In genomic region chr4:40238700-40239548, GRCh38 we compare ENCODE assay signal across 10 cellular contexts. TPM values are rescaled to one million over a fixed set of nuclear protein-coding genes. Genes with fewer than 3 reads are reported as not detected.
DNase-seq lines count a peak whose midpoint lies in the region; ATAC-seq and TF ChIP-seq lines count a peak whose summit lies in the region.
"Had no signal": no experiment of that assay in that cellular context is flagged by ENCODE, and none has a peak within 500 bp of the region (broad histone marks: within the 10 kb centered on the region; RNA-seq: fewer than 3 reads in every experiment).

No MANE protein-coding gene starts in this region.

- no peaks in the 10 kb centered on the region for H4K20me1 ChIP-seq in PC-9 (ENCODE audit: insufficient read depth)

- no peaks in the 10 kb centered on the region for H3K4me1 ChIP-seq in right atrium auricular region
- no peaks in the 10 kb centered on the region for H3K4me1 ChIP-seq in mucosa of descending colon (ENCODE audit: low read depth)
- no peaks in the 10 kb centered on the region for H3K4me1 ChIP-seq in aorta (ENCODE audit: control insufficient read depth in 1 of 2, insufficient read depth in 2 of 2, low read length in 2 of 2)
- H3K4me1 ChIP-seq in PC-9 (replicated peaks; ENCODE audit: insufficient read depth): no peaks in the 10 kb centered on the region

- DNase-seq in left cardiac atrium (no peak), right atrium auricular region (ENCODE audit: low spot score) (no peak), activated T-cell treated with anti-CD3 and anti-CD28 coated beads for 48 hours (ENCODE audit: low read depth) (peak; percentile 69), mucosa of descending colon (peak in 2 of 3 donors; percentile 27 to 64), aorta (no peak), PC-9 (no peak)

- H3K4me3 ChIP-seq in right atrium auricular region (no peak overlapping the region), mucosa of descending colon (no peak overlapping the region), aorta (ENCODE audit: low read length in 2 of 2) (no peak overlapping the region), PC-9 (no peak overlapping the region)
- H3K4me3 ChIP-seq: tibial nerve had no signal

- TF ChIP-seq CTCF in right atrium auricular region (IDR thresholded peaks at IDR 0.05) (no peak), mucosa of descending colon (IDR thresholded peaks at IDR 0.05) (no peak), PC-9 (conservative IDR thresholded peaks at IDR 0.05) (no peak)

- H3K9me3 ChIP-seq in right atrium auricular region: no peaks in the 10 kb centered on the region
- no peaks in the 10 kb centered on the region for H3K9me3 ChIP-seq in mucosa of descending colon
- no peaks in the 10 kb centered on the region for H3K9me3 ChIP-seq in aorta (ENCODE audit: control insufficient read depth, low read length)
- no peaks in the 10 kb centered on the region for H3K9me3 ChIP-seq in PC-9 (ENCODE audit: insufficient read depth, low read depth)
- H3K9me3 ChIP-seq: tibial nerve had no signal

- no peaks in the 10 kb centered on the region for H3K27me3 ChIP-seq in right atrium auricular region
- no peaks in the 10 kb centered on the region for H3K27me3 ChIP-seq in aorta (ENCODE audit: control insufficient read depth in 1 of 2, insufficient read depth in 2 of 2, low read length in 1 of 2)
- H3K27me3 ChIP-seq in PC-9 (ENCODE audit: insufficient read depth, low read depth): no peaks in the 10 kb centered on the region
- H3K27me3 ChIP-seq: tibial nerve had no signal

- no peaks in the 10 kb centered on the region for H3K36me3 ChIP-seq in right atrium auricular region
- no peaks in the 10 kb centered on the region for H3K36me3 ChIP-seq in mucosa of descending colon (ENCODE audit: low read depth)
- no peaks in the 10 kb centered on the region for H3K36me3 ChIP-seq in aorta (ENCODE audit: control insufficient read depth in 1 of 2, insufficient read depth in 2 of 2, low read length in 1 of 2)
- H3K36me3 ChIP-seq in PC-9 (ENCODE audit: low read depth): no peaks in the 10 kb centered on the region
- H3K36me3 ChIP-seq: tibial nerve had no signal

- POLR2A ChIA-PET in PC-9 (lab: Charles Lee; ENCODE audit: unreplicated experiment): no interaction called here

- H3F3A ChIP-seq in PC-9 (ENCODE audit: insufficient read depth, low read depth): no peaks in the 10 kb centered on the region

- BruUV-seq in PC-9 (replicated peaks; lab: Mats Ljungman, UMichigan): no TSS peak

- H3K27ac ChIP-seq in right atrium auricular region (no peak overlapping the region), aorta (ENCODE audit: low read depth in 1 of 2, low read length in 2 of 2) (no peak overlapping the region), PC-9 (no peak overlapping the region)

- peak; percentile 60 to 73 for ATAC-seq in left cardiac atrium
- ATAC-seq in mucosa of descending colon: peak; percentile 88
- ATAC-seq in aorta (ENCODE audit: low FRiP score): peak; percentile 20
- no peak for ATAC-seq in GM21423 (IDR thresholded peaks at IDR 0.05; ENCODE audit: unreplicated experiment)
- no peak for ATAC-seq in HG02970 (IDR thresholded peaks at IDR 0.05; ENCODE audit: low FRiP score, unreplicated experiment)

- H3K9me2 ChIP-seq in PC-9 (ENCODE audit: insufficient read depth): no peaks in the 10 kb centered on the region

- H3K4me2 ChIP-seq in PC-9: no peak overlapping the region

- WGBS in aorta, 2 donors: 75 to 81% methylated on average over 12 of the region's 12 CpGs

- CTCF ChIA-PET in PC-9 (lab: Charles Lee): no interaction called here

- no peak overlapping the region for H2AFZ ChIP-seq in PC-9

- intact Hi-C loops in left cardiac atrium (cut with DNase I) (no loop called here), mucosa of descending colon (cut with DNase I, micrococcal nuclease) (no loop called here), aorta (cut with DNase I) (no loop called here), PC-9 (cut with micrococcal nuclease; ENCODE audit: unreplicated experiment) (no loop called here)

- no peaks in the 10 kb centered on the region for H3K79me2 ChIP-seq in PC-9 (ENCODE audit: low read depth)

RNA-seq across cellular contexts. Expression of gene RHOH, which starts 42.1 kb away (rescaled TPM):
- total RNA-seq in left cardiac atrium (1 to 10 TPM in 1 of 2 donors, under 1 TPM in 1; 0.68 to 1.8 TPM), right atrium auricular region (1 to 10 TPM in 1 of 2 donors, under 1 TPM in 1; 0.47 to 1.2 TPM), mucosa of descending colon (1 to 10 TPM; 1.9 to 5.8 (median 2.8) TPM), aorta (1 to 10 TPM; 3.3 to 4.1 TPM), PC-9 (2021) (not detected in 2 replicates)
- 1 to 10 TPM in 1 of 2 donors, under 1 TPM in 1; 0.74 to 3.3 TPM for polyA plus RNA-seq in aorta
- polyA plus RNA-seq: BJ had no signal

Comparison
In these comparisons a context has a peak if more than half of its experiments do, and no peak if none do; other contexts are left out.
1. ATAC-seq: peak in left cardiac atrium (2 of 2), mucosa of descending colon (single experiment) and aorta (single experiment); none in GM21423 (single experiment) and HG02970 (single experiment).
2. DNase-seq: peak in activated T-cell treated with anti-CD3 and anti-CD28 coated beads for 48 hours (single experiment) and mucosa of descending colon (2 of 3); none in left cardiac atrium (single experiment), right atrium auricular region (single experiment), aorta (0 of 2) and PC-9 (0 of 2).